In genomic region chr20:44478188-44478587, GRCh38 we compare ENCODE assay signal across 26 cellular contexts. TPM values are rescaled to one million over a fixed set of nuclear protein-coding genes. Genes with fewer than 3 reads are reported as not detected.
DNase-seq lines count a peak whose midpoint lies in the region; ATAC-seq and TF ChIP-seq lines count a peak whose summit lies in the region.
"Had no signal": no experiment of that assay in that cellular context is flagged by ENCODE, and none has a peak within 500 bp of the region (broad histone marks: within the 10 kb centered on the region; RNA-seq: fewer than 3 reads in every experiment).

No MANE protein-coding gene starts in this region.

- H3K4me3 Mint-ChIP-seq in activated CD8-positive, alpha-beta memory T cell treated with anti-CD3 and anti-CD28 coated beads, Interleukin-2, amount 10 ng/mL, durations not matched to agents 7 days and 5 days: no peak overlapping the region
- H3K4me3 Mint-ChIP-seq in progenitor cell of endocrine pancreas (ENCODE audit: low read depth): no peak overlapping the region
- no peak overlapping the region for H3K4me3 Mint-ChIP-seq in CD8-positive, alpha-beta T cell
- H3K4me3 Mint-ChIP-seq: activated naive CD8-positive, alpha-beta T cell treated with anti-CD3 and anti-CD28 coated beads, Interleukin-2, amount 50 U/mL, for 24 hours; neural progenitor cell; stimulated activated naive B cell treated with anti-CD40 and anti-IgM and Interleukin-4, amounts not matched to agents 10 μg/mL and 1 μg/mL and 100 μg/mL, for 72 hours; WTC11 had no signal

- no peak for ATAC-seq in activated CD8-positive, alpha-beta memory T cell treated with anti-CD3 and anti-CD28 coated beads, Interleukin-2, amount 10 ng/mL, durations not matched to agents 7 days and 5 days
- no peak for ATAC-seq in CD8-positive, alpha-beta T cell
- ATAC-seq: activated naive CD8-positive, alpha-beta T cell treated with anti-CD3 and anti-CD28 coated beads, Interleukin-2, amount 50 U/mL, for 24 hours; sciatic nerve; stimulated activated naive B cell treated with anti-CD40 and anti-IgM and Interleukin-4, amounts not matched to agents 10 μg/mL and 1 μg/mL and 100 μg/mL, for 72 hours; upper lobe of right lung; WTC11 had no signal

- no peaks in the 10 kb centered on the region for H3K9me2 ChIP-seq in OCI-LY1 (ENCODE audit: low read depth, low read length)

- no peaks in the 10 kb centered on the region for H3F3A ChIP-seq in OCI-LY1 (ENCODE audit: insufficient read depth, low read length)

- H3K27me3 Mint-ChIP-seq in activated CD8-positive, alpha-beta memory T cell treated with anti-CD3 and anti-CD28 coated beads, Interleukin-2, amount 10 ng/mL, durations not matched to agents 7 days and 5 days: no peaks in the 10 kb centered on the region
- H3K27me3 Mint-ChIP-seq in progenitor cell of endocrine pancreas: no peaks in the 10 kb centered on the region
- no peaks in the 10 kb centered on the region for H3K27me3 Mint-ChIP-seq in CD8-positive, alpha-beta T cell (ENCODE audit: low read depth)
- H3K27me3 Mint-ChIP-seq: activated naive CD8-positive, alpha-beta T cell treated with anti-CD3 and anti-CD28 coated beads, Interleukin-2, amount 50 U/mL, for 24 hours; stimulated activated naive B cell treated with anti-CD40 and anti-IgM and Interleukin-4, amounts not matched to agents 10 μg/mL and 1 μg/mL and 100 μg/mL, for 72 hours had no signal

- no peak for TF ChIP-seq CTCF in OCI-LY1 (IDR thresholded peaks at IDR 0.05; ENCODE audit: low read length)
- TF ChIP-seq CTCF in progenitor cell of endocrine pancreas (IDR thresholded peaks at IDR 0.05; ENCODE audit: unreplicated experiment): no peak
- TF ChIP-seq CTCF in CD8-positive, alpha-beta T cell (IDR thresholded peaks at IDR 0.05): no peak

- CTCF ChIA-PET in activated CD8-positive, alpha-beta memory T cell treated with anti-CD3 and anti-CD28 coated beads, Interleukin-2, amount 10 ng/mL, durations not matched to agents 7 days and 5 days (lab: Charles Lee): interaction anchor here (1.2 kb wide), 1 partner anchor 132 kb away, joined by 3 read pairs; no protein-coding TSS in a partner anchor
- CTCF ChIA-PET in CD8-positive, alpha-beta T cell (lab: Charles Lee): no interaction called here

- H3K27ac Mint-ChIP-seq in activated CD8-positive, alpha-beta memory T cell treated with anti-CD3 and anti-CD28 coated beads, Interleukin-2, amount 10 ng/mL, durations not matched to agents 7 days and 5 days: peak overlapping the region; percentile 44
- H3K27ac Mint-ChIP-seq in progenitor cell of endocrine pancreas: peak overlapping the region; percentile 31
- no peak overlapping the region for H3K27ac Mint-ChIP-seq in CD8-positive, alpha-beta T cell
- H3K27ac Mint-ChIP-seq: activated naive CD8-positive, alpha-beta T cell treated with anti-CD3 and anti-CD28 coated beads, Interleukin-2, amount 50 U/mL, for 24 hours; neural progenitor cell; stimulated activated naive B cell treated with anti-CD40 and anti-IgM and Interleukin-4, amounts not matched to agents 10 μg/mL and 1 μg/mL and 100 μg/mL, for 72 hours; WTC11 had no signal

- no peak overlapping the region for H3K4me3 ChIP-seq in OCI-LY1 (ENCODE audit: low read depth, low read length, poor library complexity, severe bottlenecking)
- no peak overlapping the region for H3K4me3 ChIP-seq in CD8-positive, alpha-beta T cell (ENCODE audit: low read depth, low read length)
- H3K4me3 ChIP-seq: neural progenitor cell, upper lobe of right lung had no signal

- H3K9me3 ChIP-seq in OCI-LY1 (ENCODE audit: low read length): no peaks in the 10 kb centered on the region
- H3K9me3 ChIP-seq in CD8-positive, alpha-beta T cell (ENCODE audit: low read length): no peaks in the 10 kb centered on the region
- H3K9me3 ChIP-seq: upper lobe of right lung had no signal

- peaks cover 31% of the 10 kb centered on the region; the same call in 1 of the 2 replicates for H3K36me3 ChIP-seq in OCI-LY1 (ENCODE audit: insufficient read depth, low read length)
- peaks cover 10% of the 10 kb centered on the region for H3K36me3 ChIP-seq in CD8-positive, alpha-beta T cell (ENCODE audit: insufficient read depth, low read length)
- H3K36me3 ChIP-seq: neural progenitor cell had no signal

- peaks cover 20% of the 10 kb centered on the region for H3K4me1 Mint-ChIP-seq in activated CD8-positive, alpha-beta memory T cell treated with anti-CD3 and anti-CD28 coated beads, Interleukin-2, amount 10 ng/mL, durations not matched to agents 7 days and 5 days
- peaks cover 12% of the 10 kb centered on the region for H3K4me1 Mint-ChIP-seq in progenitor cell of endocrine pancreas (ENCODE audit: low read depth)
- peaks cover 29% of the 10 kb centered on the region for H3K4me1 Mint-ChIP-seq in CD8-positive, alpha-beta T cell (ENCODE audit: low read depth)

- no peak overlapping the region for H3K9ac ChIP-seq in OCI-LY1 (ENCODE audit: low read length)
- H3K9ac ChIP-seq: neural progenitor cell had no signal

- H3K4me1 ChIP-seq in OCI-LY1 (ENCODE audit: insufficient read depth, low read length, severe bottlenecking): peaks cover 41% of the 10 kb centered on the region
- peaks cover 16% of the 10 kb centered on the region for H3K4me1 ChIP-seq in CD8-positive, alpha-beta T cell (ENCODE audit: insufficient read depth, low read length)
- H3K4me1 ChIP-seq: neural progenitor cell had no signal

- H3K36me3 Mint-ChIP-seq in activated CD8-positive, alpha-beta memory T cell treated with anti-CD3 and anti-CD28 coated beads, Interleukin-2, amount 10 ng/mL, durations not matched to agents 7 days and 5 days: peaks cover 10% of the 10 kb centered on the region
- peaks cover 3% of the 10 kb centered on the region for H3K36me3 Mint-ChIP-seq in progenitor cell of endocrine pancreas (ENCODE audit: insufficient read depth)
- peaks cover 31% of the 10 kb centered on the region for H3K36me3 Mint-ChIP-seq in CD8-positive, alpha-beta T cell

- peak overlapping the region; percentile 36; the same call in 1 of the 2 replicates for H3K4me2 ChIP-seq in OCI-LY1 (ENCODE audit: low read length)
- H3K4me2 ChIP-seq: neural progenitor cell had no signal

- H2AFZ ChIP-seq in OCI-LY1 (ENCODE audit: low read length): no peak overlapping the region
- H2AFZ ChIP-seq: neural progenitor cell had no signal

- H3K9me3 Mint-ChIP-seq in activated CD8-positive, alpha-beta memory T cell treated with anti-CD3 and anti-CD28 coated beads, Interleukin-2, amount 10 ng/mL, durations not matched to agents 7 days and 5 days (ENCODE audit: low read depth): no peaks in the 10 kb centered on the region
- no peaks in the 10 kb centered on the region for H3K9me3 Mint-ChIP-seq in progenitor cell of endocrine pancreas (ENCODE audit: low read depth)
- H3K9me3 Mint-ChIP-seq in CD8-positive, alpha-beta T cell: no peaks in the 10 kb centered on the region
- H3K9me3 Mint-ChIP-seq: activated naive CD8-positive, alpha-beta T cell treated with anti-CD3 and anti-CD28 coated beads, Interleukin-2, amount 50 U/mL, for 24 hours; neural progenitor cell; stimulated activated naive B cell treated with anti-CD40 and anti-IgM and Interleukin-4, amounts not matched to agents 10 μg/mL and 1 μg/mL and 100 μg/mL, for 72 hours; WTC11 had no signal

- H4K20me1 ChIP-seq in OCI-LY1 (ENCODE audit: insufficient read depth, low read length): no peaks in the 10 kb centered on the region

- peaks cover 9% of the 10 kb centered on the region; the same call in 1 of the 2 replicates for H3K79me2 ChIP-seq in OCI-LY1 (ENCODE audit: insufficient read depth, low read length)

- no peak for DNase-seq in activated CD8-positive, alpha-beta memory T cell treated with anti-CD3 and anti-CD28 coated beads, Interleukin-2, amount 10 ng/mL, durations not matched to agents 7 days and 5 days
- DNase-seq in activated CD8-positive, alpha-beta memory T cell treated with anti-CD3 and anti-CD28 coated beads for 24 hours: no peak
- DNase-seq in epithelial cell of prostate (ENCODE audit: low read depth, low spot score) (no peak), progenitor cell of endocrine pancreas (ENCODE audit: low spot score, unreplicated experiment) (no peak), 8988T (no peak), pons (ENCODE audit: low spot score) (no peak)
- DNase-seq in CD8-positive, alpha-beta T cell: no peak
- DNase-seq: activated CD4-positive, alpha-beta T cell treated with anti-CD3 and anti-CD28 coated beads, Interleukin-2, amount 50 U/mL, for 4 hours; activated effector memory CD4-positive, alpha-beta T cell treated with Interleukin-2 at 50 U/mL for 16 hours; activated naive CD8-positive, alpha-beta T cell treated with anti-CD3 and anti-CD28 coated beads, Interleukin-2, amount 50 U/mL, for 24 hours; cerebellar nuclear complex; COR-L47; H7; kidney; NCI-H1105; NCI-H187 treated with DMSO at 0.1 percent for 48 hours; NCI-H524 treated with DMSO at 0.1 percent for 48 hours; posterior cingulate gyrus; SIG-M5; stimulated activated CD4-positive, alpha-beta T cell treated with anti-CD3 and anti-CD28 coated beads, Interleukin-4, amount 100 ng/mL, for 4 hours; stimulated activated naive B cell treated with anti-CD40 and anti-IgM and Interleukin-4, amounts not matched to agents 10 μg/mL and 1 μg/mL and 100 μg/mL, for 72 hours; upper lobe of right lung had no signal

- no peaks in the 10 kb centered on the region for H3K27me3 ChIP-seq in OCI-LY1 (ENCODE audit: insufficient read depth, low read length)
- no peaks in the 10 kb centered on the region for H3K27me3 ChIP-seq in CD8-positive, alpha-beta T cell (ENCODE audit: insufficient read depth, low read length)
- H3K27me3 ChIP-seq: neural progenitor cell, upper lobe of right lung had no signal

- peak overlapping the region; percentile 73 for H3K27ac ChIP-seq in OCI-LY1 (ENCODE audit: low read depth, low read length, poor library complexity, severe bottlenecking)
- H3K27ac ChIP-seq in epithelial cell of prostate: peak overlapping the region; percentile 78
- H3K27ac ChIP-seq in CD8-positive, alpha-beta T cell (ENCODE audit: low read depth, low read length): no peak overlapping the region
- H3K27ac ChIP-seq: neural progenitor cell, upper lobe of right lung had no signal

- POLR2A ChIA-PET in CD8-positive, alpha-beta T cell (lab: Charles Lee): no interaction called here

- intact Hi-C loops in CD8-positive, alpha-beta T cell (cut with DNase I, micrococcal nuclease): loop anchor here (5.0 to 10.0 kb wide), 4 partner anchors 166 to 883 kb away; partner anchors contain the start of genes YWHAB (in 2 of the 2), FITM2 (in 1 of the 2) and IFT52 (in 1 of the 2)

RNA-seq across cellular contexts. Expression of gene TTPAL, which starts 2.5 kb away (rescaled TPM):
- 10 to 100 TPM; 16.5 to 23.9 TPM for total RNA-seq in activated CD8-positive, alpha-beta memory T cell treated with anti-CD3 and anti-CD28 coated beads, Interleukin-2, amount 10 ng/mL, durations not matched to agents 7 days and 5 days
- total RNA-seq in progenitor cell of endocrine pancreas: 23.8 and 25.2 TPM in 2 replicates
- 10 to 100 TPM; 12.3 TPM for total RNA-seq in CD8-positive, alpha-beta T cell

RNA-seq across cellular contexts. Expression of gene SERINC3, which starts 43.7 kb away (rescaled TPM):
- 10 to 100 TPM; 50.1 to 64.6 TPM for total RNA-seq in activated CD8-positive, alpha-beta memory T cell treated with anti-CD3 and anti-CD28 coated beads, Interleukin-2, amount 10 ng/mL, durations not matched to agents 7 days and 5 days
- 36.8 and 41.5 TPM in 2 replicates for total RNA-seq in progenitor cell of endocrine pancreas
- 10 to 100 TPM; 39.0 to 46.0 TPM for total RNA-seq in CD8-positive, alpha-beta T cell
